1 cellular context compared by ENCODE assay signal in genomic region chrX:47595701-47596655, GRCh38.
TF ChIP-seq lines count a peak whose summit lies in the region.

No MANE protein-coding gene starts in this region.

TF ChIP-seq in WTC11, 78 proteins besides CTCF, POLR2A, EP300 and RAD21 (continued from another document):
- TF ChIP-seq EMX1 (CRISPR knock-in tag; IDR thresholded peaks at IDR 0.05) (no peak), ZNF138 (CRISPR knock-in tag; conservative IDR thresholded peaks at IDR 0.05) (no peak), GTF2I (CRISPR knock-in tag; conservative IDR thresholded peaks at IDR 0.05) (no peak), MXD4 (CRISPR knock-in tag; IDR thresholded peaks at IDR 0.05; ENCODE audit: borderline replicate concordance) (no peak), NFE2L1 (CRISPR knock-in tag; IDR thresholded peaks at IDR 0.05) (no peak), IRF1 (CRISPR knock-in tag; IDR thresholded peaks at IDR 0.05) (no peak), ZNF263 (CRISPR knock-in tag; IDR thresholded peaks at IDR 0.05; ENCODE audit: low read depth) (no peak), TCF7 (CRISPR knock-in tag; IDR thresholded peaks at IDR 0.05; ENCODE audit: low read depth) (no peak), ERG (CRISPR knock-in tag; IDR thresholded peaks at IDR 0.05) (no peak)
- TF ChIP-seq, protein P1, sequence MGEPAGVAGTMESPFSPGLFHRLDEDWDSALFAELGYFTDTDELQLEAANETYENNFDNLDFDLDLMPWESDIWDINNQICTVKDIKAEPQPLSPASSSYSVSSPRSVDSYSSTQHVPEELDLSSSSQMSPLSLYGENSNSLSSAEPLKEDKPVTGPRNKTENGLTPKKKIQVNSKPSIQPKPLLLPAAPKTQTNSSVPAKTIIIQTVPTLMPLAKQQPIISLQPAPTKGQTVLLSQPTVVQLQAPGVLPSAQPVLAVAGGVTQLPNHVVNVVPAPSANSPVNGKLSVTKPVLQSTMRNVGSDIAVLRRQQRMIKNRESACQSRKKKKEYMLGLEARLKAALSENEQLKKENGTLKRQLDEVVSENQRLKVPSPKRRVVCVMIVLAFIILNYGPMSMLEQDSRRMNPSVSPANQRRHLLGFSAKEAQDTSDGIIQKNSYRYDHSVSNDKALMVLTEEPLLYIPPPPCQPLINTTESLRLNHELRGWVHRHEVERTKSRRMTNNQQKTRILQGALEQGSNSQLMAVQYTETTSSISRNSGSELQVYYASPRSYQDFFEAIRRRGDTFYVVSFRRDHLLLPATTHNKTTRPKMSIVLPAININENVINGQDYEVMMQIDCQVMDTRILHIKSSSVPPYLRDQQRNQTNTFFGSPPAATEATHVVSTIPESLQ (CRISPR knock-in tag; IDR thresholded peaks at IDR 0.05): no peak
